Comparison of ENCODE assay signal across 16 cellular contexts in genomic region chr7:30057741-30058140, GRCh38. TPM values are rescaled to one million over a fixed set of nuclear protein-coding genes. Genes with fewer than 3 reads are reported as not detected.
A peak's percentile ranks its signal among the peaks of the same experiment; 100 is the strongest.
DNase-seq lines count a peak whose midpoint lies in the region; TF ChIP-seq lines count a peak whose summit lies in the region.
"Had no signal": no experiment of that assay in that cellular context is flagged by ENCODE, and none has a peak within 500 bp of the region (broad histone marks: within the 10 kb centered on the region; RNA-seq: fewer than 3 reads in every experiment).

No MANE protein-coding gene starts in this region.

- CTCF ChIA-PET in A673 (lab: Charles Lee): no interaction called here

- H3K4me1 ChIP-seq in A673 (ENCODE audit: insufficient read depth, low read length, poor library complexity, severe bottlenecking): no peaks in the 10 kb centered on the region

- H3K27ac ChIP-seq in A673 (ENCODE audit: low read depth, low read length, poor library complexity, severe bottlenecking): no peak overlapping the region
- H3K27ac ChIP-seq: KMS-11, SK-N-MC had no signal

- POLR2A ChIA-PET in A673 (lab: Charles Lee; ENCODE audit: low non-redundant PET): no interaction called here

- H3K36me3 ChIP-seq in A673 (ENCODE audit: insufficient read depth, low read length, poor library complexity, severe bottlenecking): peaks cover 8% of the 10 kb centered on the region

- no peak overlapping the region for H3K4me3 ChIP-seq in A673 (ENCODE audit: low read depth, low read length, poor library complexity, severe bottlenecking)
- H3K4me3 ChIP-seq: SK-N-MC had no signal

- DNase-seq in GM04503 (ENCODE audit: low read depth) (peak; percentile 37), M059J (ENCODE audit: low read depth) (peak; percentile 26), fibroblast of peridontal ligament (ENCODE audit: extremely low read depth) (peak; percentile 39), Ammon's horn (ENCODE audit: low spot score) (no peak), A673 (ENCODE audit: low spot score) (no peak), HuH-7 (ENCODE audit: low spot score) (no peak)
- no peak for DNase-seq in activated CD4-positive, alpha-beta T cell treated with anti-CD3 and anti-CD28 coated beads, Interleukin-2, amount 50 U/mL, for 48 hours
- DNase-seq: ACHN; C1 segment of cervical spinal cord; CD8-positive, alpha-beta T cell; NCI-H1417 treated with DMSO at 0.1 percent for 48 hours; NCI-H187; NCI-H446; NCI-H526 had no signal

- TF ChIP-seq CTCF in A673 (conservative IDR thresholded peaks at IDR 0.05; ENCODE audit: low read depth, low read length): no peak

- no peaks in the 10 kb centered on the region for H3K27me3 ChIP-seq in A673 (replicated peaks; ENCODE audit: insufficient read depth, low read depth, low read length, poor library complexity)

- H3K9me3 ChIP-seq in A673 (ENCODE audit: low read depth, low read length, poor library complexity, severe bottlenecking): no peaks in the 10 kb centered on the region

- intact Hi-C loops in A673 (cut with micrococcal nuclease; ENCODE audit: unreplicated experiment): no loop called here

- no TSS peak for BruUV-seq in A673 (replicated peaks; lab: Mats Ljungman, UMichigan)

RNA-seq across cellular contexts. Expression of gene PLEKHA8, which starts 29.5 kb away (rescaled TPM):
- 6.1 and 11.8 TPM in 2 replicates for total RNA-seq in M059J (2014; rRNA removed; shearing (Covaris generic))
- total RNA-seq in A673 (2021): 22.2 and 29.0 TPM in 2 replicates

RNA-seq across cellular contexts. Expression of gene FKBP14, which starts 31.2 kb away (rescaled TPM):
- 30.1 and 39.8 TPM in 2 replicates for total RNA-seq in M059J (2014; rRNA removed; shearing (Covaris generic))
- 46.0 and 53.6 TPM in 2 replicates for total RNA-seq in A673 (2021)

Comparison
In these comparisons a context has a peak if more than half of its experiments do, and no peak if none do; other contexts are left out.
1. DNase-seq: peak in GM04503 (single experiment), M059J (single experiment) and fibroblast of peridontal ligament (single experiment); none in Ammon's horn (single experiment), A673 (single experiment), activated CD4-positive, alpha-beta T cell treated with anti-CD3 and anti-CD28 coated beads, Interleukin-2, amount 50 U/mL, for 48 hours (0 of 2) and HuH-7 (single experiment).